Comparison of ENCODE assay signal across 29 cellular contexts in genomic region chr7:26499316-26499897, GRCh38.
"Had no signal": no experiment of that assay in that cellular context is flagged by ENCODE, and none has a peak within 500 bp of the region (broad histone marks: within the 10 kb centered on the region; RNA-seq: fewer than 3 reads in every experiment).

No MANE protein-coding gene starts in this region.

- H3K27ac Mint-ChIP-seq: activated naive CD8-positive, alpha-beta T cell; activated T-cell treated with anti-CD3 and anti-CD28 coated beads, Interleukin-2, amount 50 U/mL, for 72 hours; effector memory CD8-positive, alpha-beta T cell; naive B cell; stimulated activated naive B cell treated with anti-CD40 and anti-IgM and Interleukin-4, amounts not matched to agents 10 μg/mL and 1 μg/mL and 100 μg/mL, for 72 hours; T-helper 1 cell treated with Interleukin-12 subunit alpha and Interleukin-12 subunit beta and Interleukin-4 antibody, amounts not matched to agents 30 μg/mL and 1 μg/mL, for 36 hours had no signal

- DNase-seq: activated CD4-positive, alpha-beta T cell treated with anti-CD3 and anti-CD28 coated beads for 4 hours; activated CD4-positive, alpha-beta T cell treated with anti-CD3 and anti-CD28 coated beads, Interleukin-2, amount 50 U/mL, for 4 hours; activated naive CD4-positive, alpha-beta T cell; activated T-cell treated with anti-CD3 and anti-CD28 coated beads for 4 hours; activated T-cell treated with anti-CD3 and anti-CD28 coated beads, Interleukin-2, amount 50 U/mL, for 72 hours; adrenal gland; aorta; body of pancreas; cerebellar nuclear complex; effector memory CD8-positive, alpha-beta T cell; left lung; lower lobe of right lung; naive B cell; pancreas; psoas muscle; right cardiac atrium; stimulated activated CD4-positive, alpha-beta T cell treated with anti-CD3 and anti-CD28 coated beads, Interleukin-15, amount 100 ng/mL, for 24 hours; stimulated activated CD4-positive, alpha-beta T cell treated with anti-CD3 and anti-CD28 coated beads, Interleukin-2, amount 100 ng/mL, for 24 hours; stimulated activated naive B cell treated with anti-CD40 and anti-IgM and Interleukin-4, amounts not matched to agents 10 μg/mL and 1 μg/mL and 100 μg/mL, for 72 hours; stomach; T-helper 9 cell; thyroid gland had no signal

- H2AFZ ChIP-seq: hepatocyte had no signal

- H3K9me3 Mint-ChIP-seq: activated T-cell treated with anti-CD3 and anti-CD28 coated beads, Interleukin-2, amount 50 U/mL, for 72 hours; effector memory CD8-positive, alpha-beta T cell; naive B cell; stimulated activated naive B cell treated with anti-CD40 and anti-IgM and Interleukin-4, amounts not matched to agents 10 μg/mL and 1 μg/mL and 100 μg/mL, for 72 hours; T-helper 1 cell treated with Interleukin-12 subunit alpha and Interleukin-12 subunit beta and Interleukin-4 antibody, amounts not matched to agents 30 μg/mL and 1 μg/mL, for 36 hours had no signal

- H3K4me2 ChIP-seq: hepatocyte had no signal

- H3K27me3 ChIP-seq: adrenal gland, body of pancreas, cardiac muscle cell, gastroesophageal sphincter, hepatocyte, left lung, pancreas, stomach, thyroid gland had no signal

- H3K4me1 ChIP-seq: adrenal gland, gastroesophageal sphincter, lower lobe of right lung, psoas muscle, stomach, thyroid gland had no signal

- ATAC-seq: activated T-cell treated with anti-CD3 and anti-CD28 coated beads, Interleukin-2, amount 50 U/mL, for 72 hours; body of pancreas; effector memory CD8-positive, alpha-beta T cell; gastroesophageal sphincter; left lung; lower lobe of right lung; pancreas; psoas muscle; right cardiac atrium; stimulated activated naive B cell treated with anti-CD40 and anti-IgM and Interleukin-4, amounts not matched to agents 10 μg/mL and 1 μg/mL and 100 μg/mL, for 72 hours had no signal

- H3K4me3 ChIP-seq: adrenal gland, body of pancreas, cardiac muscle cell, coronary artery, gastroesophageal sphincter, hepatocyte, left lung, lower lobe of right lung, pancreas, psoas muscle, stomach, thyroid gland had no signal

- H3K36me3 ChIP-seq: adrenal gland, cardiac muscle cell, gastroesophageal sphincter, left lung, lower lobe of right lung, pancreas, stomach, thyroid gland had no signal

- H3K9me3 ChIP-seq: adrenal gland, body of pancreas, gastroesophageal sphincter, left lung, lower lobe of right lung, pancreas, psoas muscle, stomach, thyroid gland had no signal

- H3K79me2 ChIP-seq: hepatocyte had no signal

- H3K36me3 Mint-ChIP-seq: activated naive CD8-positive, alpha-beta T cell; naive B cell; stimulated activated naive B cell treated with anti-CD40 and anti-IgM and Interleukin-4, amounts not matched to agents 10 μg/mL and 1 μg/mL and 100 μg/mL, for 72 hours had no signal

- H3K27ac ChIP-seq: adrenal gland, body of pancreas, cardiac muscle cell, coronary artery, gastroesophageal sphincter, left lung, lower lobe of right lung, psoas muscle, stomach, thyroid gland, VCaP had no signal

- H3K4me1 Mint-ChIP-seq: naive B cell; stimulated activated naive B cell treated with anti-CD40 and anti-IgM and Interleukin-4, amounts not matched to agents 10 μg/mL and 1 μg/mL and 100 μg/mL, for 72 hours had no signal

- H3K4me3 Mint-ChIP-seq: activated naive CD8-positive, alpha-beta T cell; activated T-cell treated with anti-CD3 and anti-CD28 coated beads, Interleukin-2, amount 50 U/mL, for 72 hours; effector memory CD8-positive, alpha-beta T cell; naive B cell; stimulated activated naive B cell treated with anti-CD40 and anti-IgM and Interleukin-4, amounts not matched to agents 10 μg/mL and 1 μg/mL and 100 μg/mL, for 72 hours; T-helper 1 cell treated with Interleukin-12 subunit alpha and Interleukin-12 subunit beta and Interleukin-4 antibody, amounts not matched to agents 30 μg/mL and 1 μg/mL, for 36 hours had no signal
